1 cellular context compared by ENCODE assay signal in genomic region chr5:43389679-43390329, GRCh38.
TF ChIP-seq lines count a peak whose summit lies in the region.

No MANE protein-coding gene starts in this region.

TF ChIP-seq in K562, 482 proteins besides CTCF, POLR2A, EP300 and RAD21 (continued from another document):
- TF ChIP-seq, protein P1, sequence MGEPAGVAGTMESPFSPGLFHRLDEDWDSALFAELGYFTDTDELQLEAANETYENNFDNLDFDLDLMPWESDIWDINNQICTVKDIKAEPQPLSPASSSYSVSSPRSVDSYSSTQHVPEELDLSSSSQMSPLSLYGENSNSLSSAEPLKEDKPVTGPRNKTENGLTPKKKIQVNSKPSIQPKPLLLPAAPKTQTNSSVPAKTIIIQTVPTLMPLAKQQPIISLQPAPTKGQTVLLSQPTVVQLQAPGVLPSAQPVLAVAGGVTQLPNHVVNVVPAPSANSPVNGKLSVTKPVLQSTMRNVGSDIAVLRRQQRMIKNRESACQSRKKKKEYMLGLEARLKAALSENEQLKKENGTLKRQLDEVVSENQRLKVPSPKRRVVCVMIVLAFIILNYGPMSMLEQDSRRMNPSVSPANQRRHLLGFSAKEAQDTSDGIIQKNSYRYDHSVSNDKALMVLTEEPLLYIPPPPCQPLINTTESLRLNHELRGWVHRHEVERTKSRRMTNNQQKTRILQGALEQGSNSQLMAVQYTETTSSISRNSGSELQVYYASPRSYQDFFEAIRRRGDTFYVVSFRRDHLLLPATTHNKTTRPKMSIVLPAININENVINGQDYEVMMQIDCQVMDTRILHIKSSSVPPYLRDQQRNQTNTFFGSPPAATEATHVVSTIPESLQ (CRISPR knock-in tag; IDR thresholded peaks at IDR 0.05), result no peak
- no peak for TF ChIP-seq BRF1 (IDR thresholded peaks at IDR 0.05; ENCODE audit: borderline replicate concordance, extremely low read depth, insufficient read length)
- TF ChIP-seq NCOA6 (IDR thresholded peaks at IDR 0.05), result no peak
- TF ChIP-seq ZNF277 (CRISPR knock-in tag; IDR thresholded peaks at IDR 0.05; ENCODE audit: borderline replicate concordance), result no peak
- TF ChIP-seq HMGXB4 (CRISPR knock-in tag; IDR thresholded peaks at IDR 0.05), result no peak
- TF ChIP-seq, protein P2, sequence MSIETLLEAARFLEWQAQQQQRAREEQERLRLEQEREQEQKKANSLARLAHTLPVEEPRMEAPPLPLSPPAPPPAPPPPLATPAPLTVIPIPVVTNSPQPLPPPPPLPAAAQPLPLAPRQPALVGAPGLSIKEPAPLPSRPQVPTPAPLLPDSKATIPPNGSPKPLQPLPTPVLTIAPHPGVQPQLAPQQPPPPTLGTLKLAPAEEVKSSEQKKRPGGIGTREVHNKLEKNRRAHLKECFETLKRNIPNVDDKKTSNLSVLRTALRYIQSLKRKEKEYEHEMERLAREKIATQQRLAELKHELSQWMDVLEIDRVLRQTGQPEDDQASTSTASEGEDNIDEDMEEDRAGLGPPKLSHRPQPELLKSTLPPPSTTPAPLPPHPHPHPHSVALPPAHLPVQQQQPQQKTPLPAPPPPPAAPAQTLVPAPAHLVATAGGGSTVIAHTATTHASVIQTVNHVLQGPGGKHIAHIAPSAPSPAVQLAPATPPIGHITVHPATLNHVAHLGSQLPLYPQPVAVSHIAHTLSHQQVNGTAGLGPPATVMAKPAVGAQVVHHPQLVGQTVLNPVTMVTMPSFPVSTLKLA (conservative IDR thresholded peaks at IDR 0.05), result peak in 1 of 2 experiments; percentile 46; a peak in 1 of 4 replicates
- TF ChIP-seq STAG1 (CRISPR knock-in tag; IDR thresholded peaks at IDR 0.05; ENCODE audit: borderline replicate concordance), result peak; percentile 34; the same call in 1 of the 2 replicates
- TF ChIP-seq SMC3 (conservative IDR thresholded peaks at IDR 0.05; ENCODE audit: insufficient read depth, low read depth, low read length), result peak; percentile 82
- TF ChIP-seq, protein P3, sequence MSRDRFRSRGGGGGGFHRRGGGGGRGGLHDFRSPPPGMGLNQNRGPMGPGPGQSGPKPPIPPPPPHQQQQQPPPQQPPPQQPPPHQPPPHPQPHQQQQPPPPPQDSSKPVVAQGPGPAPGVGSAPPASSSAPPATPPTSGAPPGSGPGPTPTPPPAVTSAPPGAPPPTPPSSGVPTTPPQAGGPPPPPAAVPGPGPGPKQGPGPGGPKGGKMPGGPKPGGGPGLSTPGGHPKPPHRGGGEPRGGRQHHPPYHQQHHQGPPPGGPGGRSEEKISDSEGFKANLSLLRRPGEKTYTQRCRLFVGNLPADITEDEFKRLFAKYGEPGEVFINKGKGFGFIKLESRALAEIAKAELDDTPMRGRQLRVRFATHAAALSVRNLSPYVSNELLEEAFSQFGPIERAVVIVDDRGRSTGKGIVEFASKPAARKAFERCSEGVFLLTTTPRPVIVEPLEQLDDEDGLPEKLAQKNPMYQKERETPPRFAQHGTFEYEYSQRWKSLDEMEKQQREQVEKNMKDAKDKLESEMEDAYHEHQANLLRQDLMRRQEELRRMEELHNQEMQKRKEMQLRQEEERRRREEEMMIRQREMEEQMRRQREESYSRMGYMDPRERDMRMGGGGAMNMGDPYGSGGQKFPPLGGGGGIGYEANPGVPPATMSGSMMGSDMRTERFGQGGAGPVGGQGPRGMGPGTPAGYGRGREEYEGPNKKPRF (IDR thresholded peaks at IDR 0.05; ENCODE audit: low read depth, low read length), result no peak
- peak; percentile 40 for TF ChIP-seq RBM25 (IDR thresholded peaks at IDR 0.05; ENCODE audit: low read depth, low read length, severe bottlenecking)
- TF ChIP-seq ETV1 (tag; conservative IDR thresholded peaks at IDR 0.05; ENCODE audit: low read depth), result peak; percentile 74
- TF ChIP-seq DEAF1 (CRISPR knock-in tag; IDR thresholded peaks at IDR 0.05), result peak; percentile 98
- TF ChIP-seq, protein P4, sequence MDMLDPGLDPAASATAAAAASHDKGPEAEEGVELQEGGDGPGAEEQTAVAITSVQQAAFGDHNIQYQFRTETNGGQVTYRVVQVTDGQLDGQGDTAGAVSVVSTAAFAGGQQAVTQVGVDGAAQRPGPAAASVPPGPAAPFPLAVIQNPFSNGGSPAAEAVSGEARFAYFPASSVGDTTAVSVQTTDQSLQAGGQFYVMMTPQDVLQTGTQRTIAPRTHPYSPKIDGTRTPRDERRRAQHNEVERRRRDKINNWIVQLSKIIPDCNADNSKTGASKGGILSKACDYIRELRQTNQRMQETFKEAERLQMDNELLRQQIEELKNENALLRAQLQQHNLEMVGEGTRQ (CRISPR knock-in tag; IDR thresholded peaks at IDR 0.05), result no peak
- TF ChIP-seq ZC3H11A (IDR thresholded peaks at IDR 0.05; ENCODE audit: low read depth, low read length), result 0 out of 2 replicates have a peak, but pooled peaks have one; percentile 34
- peak; percentile 91 for TF ChIP-seq CC2D1A (IDR thresholded peaks at IDR 0.05)
- TF ChIP-seq ZNF644 (tag; IDR thresholded peaks at IDR 0.05; ENCODE audit: low read depth), result 0 out of 2 replicates have a peak, but pooled peaks have one; percentile 54
- TF ChIP-seq CEBPB (tag; IDR thresholded peaks at IDR 0.05), result peak; percentile 92
TF ChIP-seq in K562: peak in this region for 51.
